In the genomic region with DNA sequence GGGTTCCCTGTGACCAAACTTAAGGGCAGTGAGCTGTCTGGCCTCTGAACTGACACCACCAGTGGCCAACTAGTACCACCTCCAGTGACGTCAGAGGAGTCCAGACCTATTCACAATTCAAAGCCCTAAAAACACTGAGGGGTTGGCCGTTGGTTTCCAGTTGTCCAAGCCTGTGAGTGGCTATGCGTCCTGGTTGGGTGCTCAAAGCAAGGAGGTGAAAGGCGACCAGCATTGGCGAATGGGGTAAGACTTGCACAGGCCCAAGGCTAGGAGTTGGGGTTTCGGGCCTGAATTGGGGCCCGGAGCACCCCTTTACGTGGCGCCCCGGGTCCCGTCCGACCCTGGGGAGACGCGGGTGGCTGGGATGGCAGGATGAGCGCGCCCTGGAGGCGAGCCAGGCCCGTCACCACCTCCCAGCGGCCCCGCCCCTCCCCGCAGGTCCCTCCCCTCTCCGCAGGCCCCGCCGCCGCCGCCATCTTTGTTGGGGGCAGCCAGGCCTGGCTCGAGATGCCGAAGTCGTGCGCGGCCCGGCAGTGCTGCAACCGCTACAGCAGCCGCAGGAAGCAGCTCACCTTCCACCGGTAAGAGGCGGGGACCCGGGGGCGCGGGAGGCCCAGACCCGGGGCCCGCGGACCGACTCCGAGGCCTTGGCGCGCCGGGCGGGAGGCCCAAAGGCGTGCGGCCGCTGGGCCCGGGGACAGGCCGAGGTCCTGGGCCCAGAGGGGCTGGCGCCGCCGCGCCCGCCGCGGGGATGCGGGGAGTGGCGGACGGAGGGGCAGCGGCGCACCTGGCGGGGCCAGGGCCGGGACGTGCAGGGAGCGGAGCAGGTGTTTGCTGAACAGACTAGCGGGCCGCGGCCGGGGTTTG, we compare ENCODE assay signal across 8 cellular contexts. TPM values are rescaled to one million over a fixed set of nuclear protein-coding genes. Genes with fewer than 3 reads are reported as not detected.
DNase-seq lines count a peak whose midpoint lies in the region; ATAC-seq and TF ChIP-seq lines count a peak whose summit lies in the region.

A gene with protein sequence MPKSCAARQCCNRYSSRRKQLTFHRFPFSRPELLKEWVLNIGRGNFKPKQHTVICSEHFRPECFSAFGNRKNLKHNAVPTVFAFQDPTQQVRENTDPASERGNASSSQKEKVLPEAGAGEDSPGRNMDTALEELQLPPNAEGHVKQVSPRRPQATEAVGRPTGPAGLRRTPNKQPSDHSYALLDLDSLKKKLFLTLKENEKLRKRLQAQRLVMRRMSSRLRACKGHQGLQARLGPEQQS (plus strand): TSS at position 157 of the 867 bp plus-strand sequence. CDS start 351 bp downstream, at position 508.

- peak within 1 kb of the TSS; percentile 92 for H3K27ac Mint-ChIP-seq in neural crest cell (ENCODE audit: unreplicated experiment)

- TF ChIP-seq CTCF in RWPE2 (IDR thresholded peaks at IDR 0.05; ENCODE audit: poor library complexity, severe bottlenecking) (peak; percentile 19), fibroblast of villous mesenchyme (IDR thresholded peaks at IDR 0.05; ENCODE audit: insufficient read depth, low read depth, low read length) (no peak), neural crest cell (conservative IDR thresholded peaks at IDR 0.05) (no peak)

- H3K36me3 ChIP-seq in RWPE2 (ENCODE audit: low read depth), result peaks cover 74% of the 10 kb centered on the region
- peaks cover 37 to 47% of the 10 kb centered on the region in 2 donors for H3K36me3 ChIP-seq in stomach smooth muscle (ENCODE audit: control insufficient read depth in 2 of 2, insufficient read depth in 2 of 2, low read length in 2 of 2)

- H3K36me3 Mint-ChIP-seq in neural crest cell (ENCODE audit: low read depth), result peaks cover 14% of the 10 kb centered on the region

- ATAC-seq in GM21528 (IDR thresholded peaks at IDR 0.05; ENCODE audit: low FRiP score, unreplicated experiment) (peak; percentile 85), RWPE2 (ENCODE audit: low read depth) (peak; percentile 85)

- H3K4me1 ChIP-seq in RWPE2 (ENCODE audit: insufficient read depth, poor library complexity, severe bottlenecking), result no peaks in the 10 kb centered on the region
- H3K4me1 ChIP-seq in stomach smooth muscle (ENCODE audit: control insufficient read depth, insufficient read depth, low read length), result peaks cover 22% of the 10 kb centered on the region

- H3K27ac ChIP-seq in RWPE2 (ENCODE audit: poor library complexity, severe bottlenecking), result peak within 1 kb of the TSS; percentile 52
- peak within 1 kb of the TSS; percentile 83 for H3K27ac ChIP-seq in stomach smooth muscle (ENCODE audit: low read length)

- peaks cover 30% of the 10 kb centered on the region for H3K4me1 Mint-ChIP-seq in neural crest cell

- H3K9ac ChIP-seq in stomach smooth muscle (ENCODE audit: low read length in 2 of 2), result peak within 1 kb of the TSS; percentile 78 to 79

- H3K27me3 Mint-ChIP-seq in neural crest cell (ENCODE audit: low read depth), result no peaks in the 10 kb centered on the region

- H3K4me3 Mint-ChIP-seq in neural crest cell, result peak within 1 kb of the TSS; percentile 92

- no peaks in the 10 kb centered on the region for H3K27me3 ChIP-seq in RWPE2 (ENCODE audit: insufficient read depth, poor library complexity, severe bottlenecking)
- H3K27me3 ChIP-seq in stomach smooth muscle (ENCODE audit: control insufficient read depth in 1 of 2, insufficient read depth in 2 of 2, low read length in 2 of 2), result no peaks in the 10 kb centered on the region

- no peaks in the 10 kb centered on the region for H3K9me3 Mint-ChIP-seq in neural crest cell

- H3K4me3 ChIP-seq in Jurkat, Clone E6-1 (ENCODE audit: low read length), result peak within 1 kb of the TSS; percentile 74
- H3K4me3 ChIP-seq in RWPE2 (ENCODE audit: severe bottlenecking) (peak within 1 kb of the TSS; percentile 83), fibroblast of villous mesenchyme (ENCODE audit: low read depth, low read length) (peak within 1 kb of the TSS; percentile 77), stomach smooth muscle (ENCODE audit: low read length in 2 of 2) (peak within 1 kb of the TSS; percentile 56 to 81)

- DNase-seq in DMS79 (lab: John Stamatoyannopoulos, UW) (peak; percentile 44), RWPE2 (ENCODE audit: low spot score) (peak; percentile 89), fibroblast of villous mesenchyme (ENCODE audit: low read depth) (peak; percentile 92), neural crest cell (ENCODE audit: low read depth, low spot score) (peak; percentile 88)
- peak; percentile 52 for DNase-seq in Jurkat, Clone E6-1 (ENCODE audit: low read depth, low spot score)
- DNase-seq in activated effector memory CD4-positive, alpha-beta T cell treated with anti-CD3 and anti-CD28 coated beads, Interleukin-2, amount 50 U/mL, for 16 hours, result peak; percentile 95

- H3K9me3 ChIP-seq in RWPE2 (ENCODE audit: severe bottlenecking) (no peaks in the 10 kb centered on the region), stomach smooth muscle (ENCODE audit: control insufficient read depth in 2 of 2, low read length in 2 of 2) (no peaks in the 10 kb centered on the region)

RNA-seq across cellular contexts. Expression of the gene that starts here (rescaled TPM):
- 26.9 TPM for polyA plus RNA-seq in Jurkat, Clone E6-1 (2012; ENCODE audit: insufficient read depth, insufficient read length)
- total RNA-seq in fibroblast of villous mesenchyme (18.7 and 19.4 TPM in 2 replicates), neural crest cell (26.1 and 28.5 TPM in 2 replicates)

Comparison
In these comparisons a context has a peak if more than half of its experiments do, and no peak if none do; other contexts are left out.
1. Peak in every context shown above with its lines: DNase-seq, ATAC-seq, H3K4me3 ChIP-seq and H3K27ac ChIP-seq.
2. DNase-seq: peak in every context shown above with its lines; median percentile 95 in activated effector memory CD4-positive, alpha-beta T cell treated with anti-CD3 and anti-CD28 coated beads, Interleukin-2, amount 50 U/mL, for 16 hours; 92 in fibroblast of villous mesenchyme; 89 in RWPE2; 88 in neural crest cell; 52 in Jurkat, Clone E6-1; 44 in DMS79.